ENCODE assay signal across 8 cellular contexts in the genomic region with DNA sequence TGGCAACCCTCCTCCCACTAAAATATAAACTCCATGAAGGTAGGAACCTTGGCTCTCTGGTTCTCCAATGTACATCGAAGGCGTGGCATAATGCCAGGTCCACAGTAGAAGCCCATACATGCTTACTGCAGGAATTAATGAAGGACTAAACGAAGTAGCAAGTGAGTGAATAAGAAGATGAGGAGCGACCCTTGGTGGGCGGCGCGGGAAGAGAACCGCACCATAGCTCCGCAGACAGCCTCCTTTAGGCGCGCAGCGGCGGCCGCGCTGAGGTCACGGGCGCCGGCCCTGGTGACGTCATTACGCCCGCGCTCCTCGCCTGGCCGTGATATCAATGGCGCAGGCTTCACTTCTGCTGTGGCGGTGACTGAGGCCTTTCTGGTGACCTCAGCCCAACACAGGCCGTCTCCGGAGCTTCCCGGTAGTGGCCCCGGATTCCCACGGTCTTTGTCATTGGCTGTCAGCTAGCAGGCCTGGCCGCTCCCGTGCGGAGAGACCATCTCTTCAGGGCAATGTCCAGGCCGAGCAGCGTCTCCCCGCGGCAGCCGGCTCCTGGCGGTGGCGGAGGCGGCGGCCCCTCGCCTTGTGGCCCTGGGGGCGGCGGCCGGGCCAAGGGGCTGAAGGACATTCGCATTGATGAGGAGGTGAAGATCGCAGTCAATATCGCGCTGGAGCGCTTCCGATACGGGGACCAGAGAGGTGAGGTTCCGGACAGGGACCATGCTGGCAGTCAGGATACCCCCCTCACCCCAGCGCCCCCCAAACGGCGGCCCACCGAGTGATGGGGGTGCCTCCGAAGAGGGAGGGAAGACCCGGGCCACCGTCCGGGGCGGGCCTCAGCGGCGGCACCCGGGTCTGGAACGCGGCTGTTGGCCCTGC. TPM values are rescaled to one million over a fixed set of nuclear protein-coding genes. Genes with fewer than 3 reads are reported as not detected.
DNase-seq lines count a peak whose midpoint lies in the region; ATAC-seq and TF ChIP-seq lines count a peak whose summit lies in the region.

YTHDC2 (plus strand) TSS at position 311 of the 879 bp plus-strand sequence; CDS start at position 513, 202 bp downstream.

- H3K9ac ChIP-seq in KMS-11, result peak within 1 kb of the TSS; percentile 98
- H3K9ac ChIP-seq in fibroblast of lung (ENCODE audit: insufficient read depth, low read length), result peak within 1 kb of the TSS; percentile 96

- H3K36me3 ChIP-seq in DOHH2 (ENCODE audit: control insufficient read depth, low read length) (peaks cover 23% of the 10 kb centered on the region), KMS-11 (ENCODE audit: insufficient read depth) (no peaks in the 10 kb centered on the region), fibroblast of lung (ENCODE audit: control insufficient read depth, insufficient read depth, low read length) (no peaks in the 10 kb centered on the region)

- H3F3A ChIP-seq in DOHH2 (ENCODE audit: control insufficient read depth, insufficient read depth), result no peaks in the 10 kb centered on the region

- peaks cover 43% of the 10 kb centered on the region for H3K79me2 ChIP-seq in DOHH2 (ENCODE audit: control insufficient read depth, low read length)
- no peaks in the 10 kb centered on the region; the same call in 1 of the 2 replicates for H3K79me2 ChIP-seq in KMS-11 (ENCODE audit: insufficient read depth, low read depth)
- H3K79me2 ChIP-seq in fibroblast of lung (ENCODE audit: control insufficient read depth, insufficient read depth, low read length), result peaks cover 9% of the 10 kb centered on the region

- H4K20me1 ChIP-seq in DOHH2 (ENCODE audit: control insufficient read depth, insufficient read depth, low read depth, low read length) (no peaks in the 10 kb centered on the region), KMS-11 (ENCODE audit: insufficient read depth) (no peaks in the 10 kb centered on the region), fibroblast of lung (ENCODE audit: control insufficient read depth, extremely low read depth, insufficient read depth, low read length) (no peaks in the 10 kb centered on the region)

- peak; percentile 41 for TF ChIP-seq CTCF in DOHH2 (IDR thresholded peaks at IDR 0.05; ENCODE audit: low read depth, low read length, poor library complexity, severe bottlenecking)
- 0 out of 2 replicates have a peak, but pooled peaks have one; percentile 11 for TF ChIP-seq CTCF in KMS-11 (conservative IDR thresholded peaks at IDR 0.05; ENCODE audit: low read depth, low read length)
- TF ChIP-seq CTCF in fibroblast of lung (conservative IDR thresholded peaks at IDR 0.05 in 1 of 2, IDR thresholded peaks at IDR 0.05 in 1 of 2; ENCODE audit: low read depth in 1 of 2, low read length in 2 of 2), result peak; percentile 30 to 37

- no peaks in the 10 kb centered on the region for H3K9me2 ChIP-seq in DOHH2 (replicated peaks; ENCODE audit: control insufficient read depth, low read length)

- H3K36me3 Mint-ChIP-seq in naive thymus-derived CD8-positive, alpha-beta T cell, result peaks cover 0 to 25% (median 5%) of the 10 kb centered on the region in 3 donors

- no peaks in the 10 kb centered on the region for H3K27me3 ChIP-seq in DOHH2 (ENCODE audit: control insufficient read depth, low read length)
- H3K27me3 ChIP-seq in KMS-11 (ENCODE audit: insufficient read depth, low read depth), result no peaks in the 10 kb centered on the region
- H3K27me3 ChIP-seq in fibroblast of lung (ENCODE audit: control insufficient read depth, insufficient read depth, low read length), result no peaks in the 10 kb centered on the region

- peaks cover 3% of the 10 kb centered on the region; the same call in 1 of the 2 replicates for H3K9me3 ChIP-seq in DOHH2 (ENCODE audit: control insufficient read depth, insufficient read depth, low read length)
- H3K9me3 ChIP-seq in fibroblast of lung (ENCODE audit: control insufficient read depth, insufficient read depth, low read depth, low read length), result no peaks in the 10 kb centered on the region

- peak within 1 kb of the TSS; percentile 86 to 98 (median 96) for H3K27ac Mint-ChIP-seq in naive thymus-derived CD8-positive, alpha-beta T cell

- H3K27ac ChIP-seq in DOHH2 (ENCODE audit: low read depth, low read length) (no peak within 1 kb of the TSS), KMS-11 (peak within 1 kb of the TSS; percentile 71), fibroblast of lung (ENCODE audit: insufficient read depth, low read length) (peak within 1 kb of the TSS; percentile 87)

- H3K4me3 ChIP-seq in DOHH2 (ENCODE audit: low read length) (peak within 1 kb of the TSS; percentile 97), KMS-11 (IDR thresholded peaks at IDR 0.05; ENCODE audit: insufficient read depth, low read depth, low read length) (no peak within 1 kb of the TSS), fibroblast of lung (replicated peaks in 1 of 4; ENCODE audit: control extremely low read depth in 1 of 4, insufficient read depth in 1 of 4, low read depth in 3 of 4, low read length in 4 of 4) (peak within 1 kb of the TSS; percentile 63 to 83 (median 73))

- DNase-seq in RPMI7951 (ENCODE audit: low read depth), result peak; percentile 84
- peak; percentile 71 to 79 for DNase-seq in activated T-helper 1 cell treated with anti-CD3 and anti-CD28 coated beads, Interleukin-2, amount 50 U/mL, for 16 hours (ENCODE audit: low read depth in 1 of 2, low spot score in 1 of 2)
- DNase-seq in fibroblast of lung (ENCODE audit: low read depth in 2 of 2), result peak; percentile 84 to 87
- peak; percentile 75 to 91 (median 87) for DNase-seq in naive thymus-derived CD8-positive, alpha-beta T cell
- peak; percentile 83 for DNase-seq in stimulated activated naive CD4-positive, alpha-beta T cell treated with Interleukin-2 at 50 U/mL for 16 hours (lab: John Stamatoyannopoulos, UW)

- peaks cover 15 to 45% (median 43%) of the 10 kb centered on the region in 4 donors for H3K4me1 Mint-ChIP-seq in naive thymus-derived CD8-positive, alpha-beta T cell

- H3K4me2 ChIP-seq in DOHH2 (ENCODE audit: low read length) (peak within 1 kb of the TSS; percentile 92), KMS-11 (peak within 1 kb of the TSS; percentile 43; the same call in 1 of the 2 replicates), fibroblast of lung (ENCODE audit: extremely low read depth, insufficient read depth, low read length) (peak within 1 kb of the TSS; percentile 97)

- H3K27me3 Mint-ChIP-seq in naive thymus-derived CD8-positive, alpha-beta T cell, result peaks cover 4 to 20% (median 12%) of the 10 kb centered on the region in 5 donors

- peaks cover 20% of the 10 kb centered on the region for H3K4me1 ChIP-seq in DOHH2 (ENCODE audit: control insufficient read depth, low read length)
- peaks cover 9% of the 10 kb centered on the region for H3K4me1 ChIP-seq in KMS-11 (ENCODE audit: low read depth, poor library complexity, severe bottlenecking)
- no peaks in the 10 kb centered on the region for H3K4me1 ChIP-seq in fibroblast of lung (ENCODE audit: control insufficient read depth, extremely low read depth, insufficient read depth, low read length)

- POLR2A ChIA-PET in naive thymus-derived CD8-positive, alpha-beta T cell (lab: Charles Lee), result interaction anchor here (0.6 to 2.3 kb wide), 7 partner anchors 9 to 807 kb away, joined by 3 to 11 read pairs (median 4); partner anchors contain the start of gene DCP2

- H3K9me3 Mint-ChIP-seq in naive thymus-derived CD8-positive, alpha-beta T cell, result peaks cover 0 to 2% (median 0%) of the 10 kb centered on the region in 9 donors

- ATAC-seq in GM21737 (IDR thresholded peaks at IDR 0.05; ENCODE audit: unreplicated experiment), result peak; percentile 98
- ATAC-seq in naive thymus-derived CD8-positive, alpha-beta T cell, result peak; percentile 96

- peak within 1 kb of the TSS; percentile 97 for H2AFZ ChIP-seq in KMS-11 (ENCODE audit: low read depth)
- H2AFZ ChIP-seq in fibroblast of lung (ENCODE audit: low read length), result peak within 1 kb of the TSS; percentile 67

- peak within 1 kb of the TSS; percentile 87 to 97 (median 92) for H3K4me3 Mint-ChIP-seq in naive thymus-derived CD8-positive, alpha-beta T cell

RNA-seq across cellular contexts. Expression of gene YTHDC2, which starts in this region (rescaled TPM):
- 7.5 and 9.4 TPM in 2 replicates for total RNA-seq in RPMI7951 (2014; rRNA removed; shearing (Covaris generic))
- total RNA-seq in fibroblast of lung, result 22.6 and 32.7 TPM in 2 replicates
- 7.3 and 8.3 TPM in 2 replicates for polyA plus RNA-seq in fibroblast of lung
- polyA plus RNA-seq in fibroblast of lung (2012), result 8.0 and 8.3 TPM in 2 replicates
- polyA minus RNA-seq in fibroblast of lung (ENCODE audit: low replicate concordance), result 1.3 and 2.7 TPM in 2 replicates
- total RNA-seq in naive thymus-derived CD8-positive, alpha-beta T cell, result 10 to 100 TPM; 44.2 to 48.8 TPM
- polyA plus RNA-seq in naive thymus-derived CD8-positive, alpha-beta T cell, result 1 to 10 TPM; 6.1 to 9.9 (median 8.4) TPM

Comparison
In these comparisons a context has a peak if more than half of its experiments do, and no peak if none do; other contexts are left out.
1. H3K4me2 ChIP-seq: peak in every context shown above with its lines; median percentile 97 in fibroblast of lung; 92 in DOHH2; 43 in KMS-11.